ENCODE assay signal across 8 cellular contexts in the genomic region with DNA sequence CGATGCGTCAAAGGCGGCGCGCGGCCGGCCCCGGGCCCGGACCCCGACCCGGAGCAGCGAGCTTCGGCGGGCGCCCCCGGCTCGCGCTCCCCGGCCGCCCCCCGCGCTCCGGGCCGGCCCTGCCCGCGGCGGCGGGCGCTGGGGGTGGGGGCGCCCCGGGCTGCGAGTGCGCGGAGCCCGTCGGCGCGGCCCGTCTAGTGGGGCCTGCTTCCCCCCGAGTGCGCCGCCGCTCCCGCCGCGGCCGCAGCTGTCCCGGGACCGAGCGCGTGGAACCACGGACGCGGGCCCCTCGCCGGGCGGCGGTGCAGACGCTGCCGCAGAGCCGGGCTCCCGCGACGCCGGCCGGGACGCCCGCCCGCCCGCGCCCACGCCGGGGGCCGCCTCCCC. TPM values are rescaled to one million over a fixed set of nuclear protein-coding genes. Genes with fewer than 3 reads are reported as not detected.
A peak's percentile ranks its signal among the peaks of the same experiment; 100 is the strongest.
DNase-seq lines count a peak whose midpoint lies in the region; ATAC-seq, FAIRE-seq and TF ChIP-seq lines count a peak whose summit lies in the region.

No MANE protein-coding gene starts in this region.

- no peaks in the 10 kb centered on the region for H3K36me3 ChIP-seq in kidney epithelial cell (ENCODE audit: control insufficient read depth, insufficient read depth, low read length)

- peak overlapping the region; percentile 69 for H3K4me3 Mint-ChIP-seq in activated CD4-positive, alpha-beta memory T cell treated with anti-CD3 and anti-CD28 coated beads for 36 hours
- peak overlapping the region; percentile 81 for H3K4me3 Mint-ChIP-seq in type B pancreatic cell

- peak overlapping the region; percentile 91 for H3K4me2 ChIP-seq in A549

- CTCF ChIA-PET in A549 (lab: Yijun Ruan, JAX) = interaction anchor here (1.1 to 2.8 kb wide), 4 partner anchors 133 to 170 kb away, joined by 3 to 16 read pairs (median 6); no protein-coding TSS in a partner anchor
- CTCF ChIA-PET in activated CD4-positive, alpha-beta memory T cell treated with anti-CD3 and anti-CD28 coated beads for 36 hours (lab: Charles Lee) = interaction anchor here (0.6 to 2.3 kb wide), 2 partner anchors 138 to 504 kb away, joined by 3 to 20 read pairs; no protein-coding TSS in a partner anchor

- peaks cover 42% of the 10 kb centered on the region for H3K4me1 ChIP-seq in A549

- H3K27ac Mint-ChIP-seq in activated CD4-positive, alpha-beta memory T cell treated with anti-CD3 and anti-CD28 coated beads for 36 hours = no peak overlapping the region
- no peak overlapping the region for H3K27ac Mint-ChIP-seq in type B pancreatic cell

- no CpG with 5 or more reads among the region's 74 CpGs for WGBS in A549 (ENCODE audit: missing lambda C conversion rate)

- POLR2A ChIA-PET in A549 (lab: Yijun Ruan, JAX) = interaction anchor here (1.4 to 1.6 kb wide), 2 partner anchors 137 to 138 kb away, joined by 4 read pairs; no protein-coding TSS in a partner anchor
- POLR2A ChIA-PET in activated CD4-positive, alpha-beta memory T cell treated with anti-CD3 and anti-CD28 coated beads for 36 hours (lab: Charles Lee) = interaction anchor here (0.6 to 2.2 kb wide), 2 partner anchors 77 to 138 kb away, joined by 8 to 10 read pairs; no protein-coding TSS in a partner anchor

- H3K27me3 Mint-ChIP-seq in activated CD4-positive, alpha-beta memory T cell treated with anti-CD3 and anti-CD28 coated beads for 36 hours = no peaks in the 10 kb centered on the region
- peaks cover 3% of the 10 kb centered on the region for H3K27me3 Mint-ChIP-seq in type B pancreatic cell

- peaks cover 2% of the 10 kb centered on the region for H3K27me3 ChIP-seq in kidney epithelial cell (ENCODE audit: control insufficient read depth, insufficient read depth, low read length)

- FAIRE-seq in A549 (lab: Jason Lieb, UNC) = no peak
- no peak for FAIRE-seq in urothelium cell line (lab: Jason Lieb, UNC)
- FAIRE-seq in GM12891 (lab: Jason Lieb, UNC) = no peak

- peaks cover 43% of the 10 kb centered on the region for H3K4me1 Mint-ChIP-seq in activated CD4-positive, alpha-beta memory T cell treated with anti-CD3 and anti-CD28 coated beads for 36 hours (ENCODE audit: low read depth)
- peaks cover 40% of the 10 kb centered on the region for H3K4me1 Mint-ChIP-seq in type B pancreatic cell (ENCODE audit: unreplicated experiment)

- no peak for TF ChIP-seq RAD21 in A549 (conservative IDR thresholded peaks at IDR 0.05 in 1 of 2, IDR thresholded peaks at IDR 0.05 in 1 of 2)

- no peaks in the 10 kb centered on the region for H3K9me3 ChIP-seq in A549

- H3K36me3 Mint-ChIP-seq in activated CD4-positive, alpha-beta memory T cell treated with anti-CD3 and anti-CD28 coated beads for 36 hours = peaks cover 6% of the 10 kb centered on the region
- H3K36me3 Mint-ChIP-seq in type B pancreatic cell = peaks cover 5% of the 10 kb centered on the region

- intact Hi-C loops in activated CD4-positive, alpha-beta memory T cell treated with anti-CD3 and anti-CD28 coated beads for 36 hours (cut with micrococcal nuclease) = loop anchor here (1.0 to 2.0 kb wide), 2 partner anchors 67 to 137 kb away; no protein-coding TSS in a partner anchor

- H3K27ac ChIP-seq in A549 = peak overlapping the region; percentile 70 to 95

- H3K4me3 ChIP-seq in A549 (peak overlapping the region; percentile 92), kidney epithelial cell (ENCODE audit: low read depth, low read length) (peak overlapping the region; percentile 53)

- TF ChIP-seq EP300 in A549 (IDR thresholded peaks at IDR 0.05) = no peak

- no peak for DNase-seq in A549 (ENCODE audit: low read depth in 1 of 2, low spot score in 1 of 2)
- no peak for DNase-seq in activated CD4-positive, alpha-beta memory T cell treated with anti-CD3 and anti-CD28 coated beads for 36 hours
- no peak for DNase-seq in kidney epithelial cell (ENCODE audit: low read depth)
- no peak for DNase-seq in type B pancreatic cell (ENCODE audit: extremely low spot score, unreplicated experiment)
- DNase-seq in urothelium cell line (ENCODE audit: low spot score) = no peak
- DNase-seq in GM12891 (ENCODE audit: insufficient read length, low spot score) = no peak
- no peak for DNase-seq in DMS153 treated with DMSO at 0.1 percent for 48 hours (lab: John Stamatoyannopoulos, UW; ENCODE audit: unreplicated experiment)

- TF ChIP-seq CTCF in A549 (IDR thresholded peaks at IDR 0.05) (no peak), kidney epithelial cell (IDR thresholded peaks at IDR 0.05; ENCODE audit: insufficient read depth, low read length, poor library complexity, severe bottlenecking) (no peak), type B pancreatic cell (conservative IDR thresholded peaks at IDR 0.05) (no peak)

- TF ChIP-seq POLR2A in A549 (IDR thresholded peaks at IDR 0.05; ENCODE audit: low read length) (no peak), GM12891 (IDR thresholded peaks at IDR 0.05; ENCODE audit: low read depth, low read length) (no peak)

- H3K9me3 Mint-ChIP-seq in activated CD4-positive, alpha-beta memory T cell treated with anti-CD3 and anti-CD28 coated beads for 36 hours = no peaks in the 10 kb centered on the region
- no peaks in the 10 kb centered on the region for H3K9me3 Mint-ChIP-seq in type B pancreatic cell

- ATAC-seq in A549 (peak in 1 of 2 experiments; percentile 49; a peak in 3 of 6 replicates), GM21723 (IDR thresholded peaks at IDR 0.05; ENCODE audit: unreplicated experiment) (peak; percentile 44)

TF ChIP-seq in A549, 52 proteins besides CTCF, POLR2A, EP300 and RAD21 (continues in another document):
- TF ChIP-seq GATA3 (IDR thresholded peaks at IDR 0.05; ENCODE audit: borderline replicate concordance) (no peak), ZSCAN20 (CRISPR knock-in tag; IDR thresholded peaks at IDR 0.05) (no peak), RFX5 (IDR thresholded peaks at IDR 0.05) (no peak), FOSB (CRISPR knock-in tag; IDR thresholded peaks at IDR 0.05) (no peak), KDM1A (IDR thresholded peaks at IDR 0.05; ENCODE audit: low read depth) (no peak), CEBPB (IDR thresholded peaks at IDR 0.05) (no peak), POLR2AphosphoS2 (conservative IDR thresholded peaks at IDR 0.05; ENCODE audit: low read length) (no peak), SREBF2 (IDR thresholded peaks at IDR 0.05) (no peak), ZNF302 (CRISPR knock-in tag; IDR thresholded peaks at IDR 0.05) (no peak), KDM5A (IDR thresholded peaks at IDR 0.05) (no peak), EHMT2 (IDR thresholded peaks at IDR 0.05; ENCODE audit: low read depth) (no peak)
- TF ChIP-seq, protein P1, sequence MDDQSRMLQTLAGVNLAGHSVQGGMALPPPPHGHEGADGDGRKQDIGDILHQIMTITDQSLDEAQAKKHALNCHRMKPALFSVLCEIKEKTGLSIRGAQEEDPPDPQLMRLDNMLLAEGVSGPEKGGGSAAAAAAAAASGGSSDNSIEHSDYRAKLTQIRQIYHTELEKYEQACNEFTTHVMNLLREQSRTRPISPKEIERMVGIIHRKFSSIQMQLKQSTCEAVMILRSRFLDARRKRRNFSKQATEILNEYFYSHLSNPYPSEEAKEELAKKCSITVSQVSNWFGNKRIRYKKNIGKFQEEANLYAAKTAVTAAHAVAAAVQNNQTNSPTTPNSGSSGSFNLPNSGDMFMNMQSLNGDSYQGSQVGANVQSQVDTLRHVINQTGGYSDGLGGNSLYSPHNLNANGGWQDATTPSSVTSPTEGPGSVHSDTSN (IDR thresholded peaks at IDR 0.05) = no peak
- TF ChIP-seq, protein P2, sequence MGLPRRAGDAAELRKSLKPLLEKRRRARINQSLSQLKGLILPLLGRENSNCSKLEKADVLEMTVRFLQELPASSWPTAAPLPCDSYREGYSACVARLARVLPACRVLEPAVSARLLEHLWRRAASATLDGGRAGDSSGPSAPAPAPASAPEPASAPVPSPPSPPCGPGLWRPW (IDR thresholded peaks at IDR 0.05) = no peak

TF ChIP-seq in GM12891, 5 proteins besides CTCF, POLR2A, EP300 and RAD21:
- TF ChIP-seq TAF1 (IDR thresholded peaks at IDR 0.05; ENCODE audit: low read depth, low read length) = no peak
- TF ChIP-seq POU2F2 (IDR thresholded peaks at IDR 0.05; ENCODE audit: low read depth, low read length) = no peak
- no peak for TF ChIP-seq POLR2AphosphoS5 (IDR thresholded peaks at IDR 0.05; ENCODE audit: low read depth, low read length)
- TF ChIP-seq PAX5 (IDR thresholded peaks at IDR 0.05; ENCODE audit: insufficient read depth, low read length, severe bottlenecking) = no peak
- no peak for TF ChIP-seq SPI1 (IDR thresholded peaks at IDR 0.05; ENCODE audit: low read depth, low read length)

RNA-seq across cellular contexts. Expression of a gene that starts 0.3 kb away (rescaled TPM):
- polyA plus RNA-seq in A549 (2011; rRNA removed) (6.2 and 6.9 TPM in 2 replicates), A549 (2017; fragmentation: RNase III; extraction: RNeasy Plus Mini Kit Qiagen cat#74134 plus additional on column Dnase treatment) (7.6 to 9.4 TPM (median 8.7 TPM) in 3 replicates)
- 6.0 and 10.4 TPM in 2 replicates for polyA plus RNA-seq in A549 (2012; cell fraction: cytosol; rRNA removed)
- 17.4 and 20.0 TPM in 2 replicates for polyA plus RNA-seq in A549 (2012; cell fraction: nucleus; rRNA removed)
- polyA minus RNA-seq in A549 (2011; rRNA and poly(A)+ RNA removed) = 13.4 and 15.3 TPM in 2 replicates
- 1 to 10 TPM; 3.8 to 4.9 TPM for total RNA-seq in activated CD4-positive, alpha-beta memory T cell treated with anti-CD3 and anti-CD28 coated beads for 36 hours
- total RNA-seq in kidney epithelial cell (12.0 and 17.3 TPM in 2 replicates), type B pancreatic cell (ENCODE audit: low replicate concordance) (13.9 and 17.0 TPM in 2 replicates)
- polyA plus RNA-seq in GM12891 (2012; ENCODE audit: low read depth, missing spikeins) = 0.15 TPM
